ENCODE assay signal across 1 cellular context in the genomic region with DNA sequence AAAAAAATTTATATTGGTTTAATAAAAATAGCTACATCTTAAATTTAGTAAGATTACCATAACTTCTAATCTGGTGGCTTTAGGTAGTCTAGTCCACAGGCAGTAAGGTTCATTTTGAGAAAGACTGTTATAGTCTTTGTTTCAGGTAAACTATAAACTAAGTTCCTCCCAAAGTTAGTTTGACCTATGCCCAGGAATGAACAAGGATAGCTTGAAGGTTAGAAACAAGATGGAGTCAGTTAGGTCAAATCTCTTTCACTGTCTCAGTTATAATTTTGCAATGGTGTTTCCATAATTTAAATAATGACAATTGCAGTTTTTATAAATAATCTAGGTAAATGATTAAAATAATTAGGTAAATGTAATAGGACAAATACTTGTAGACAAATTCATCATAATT. TPM values are rescaled to one million over a fixed set of nuclear protein-coding genes. Genes with fewer than 3 reads are reported as not detected.
"Had no signal": no experiment of that assay in that cellular context is flagged by ENCODE, and none has a peak within 500 bp of the region (broad histone marks: within the 10 kb centered on the region; RNA-seq: fewer than 3 reads in every experiment).

No MANE protein-coding gene starts in this region.

RNA-seq across cellular contexts. Expression of a gene that starts 51.4 kb away (rescaled TPM):
- total RNA-seq: activated B cell treated with CpG ODN at 0.5 μM for 24 hours had no signal
